ENCODE assay signal across 8 cellular contexts in genomic region chr19:7522923-7523667, GRCh38. TPM values are rescaled to one million over a fixed set of nuclear protein-coding genes. Genes with fewer than 3 reads are reported as not detected.
DNase-seq lines count a peak whose midpoint lies in the region; TF ChIP-seq lines count a peak whose summit lies in the region.

No MANE protein-coding gene starts in this region.

- H3K79me2 ChIP-seq in neural cell (replicated peaks; ENCODE audit: insufficient read depth, low read length): no peaks in the 10 kb centered on the region

- peak; percentile 66 for DNase-seq in GM03348 (ENCODE audit: low spot score)
- no peak for DNase-seq in MG63
- no peak for DNase-seq in effector memory CD4-positive, alpha-beta T cell
- DNase-seq in occipital lobe (lab: John Stamatoyannopoulos, UW): no peak
- DNase-seq in NCI-H526 (lab: John Stamatoyannopoulos, UW): no peak
- DNase-seq in NCI-H510A (lab: John Stamatoyannopoulos, UW): no peak
- no peak for DNase-seq in stimulated activated CD4-positive, alpha-beta T cell treated with anti-CD3 and anti-CD28 coated beads, Interleukin-4, amount 100 ng/mL, for 4 hours

- no peaks in the 10 kb centered on the region for H4K20me1 ChIP-seq in neural cell (ENCODE audit: insufficient read depth)

- H3K4me3 ChIP-seq in MG63: peak overlapping the region; percentile 63
- peak overlapping the region; percentile 68 for H3K4me3 ChIP-seq in effector memory CD4-positive, alpha-beta T cell (ENCODE audit: insufficient read depth, low read depth, low read length, poor library complexity, severe bottlenecking)
- peak overlapping the region; percentile 87 for H3K4me3 ChIP-seq in neural cell (ENCODE audit: low read length)

- no peaks in the 10 kb centered on the region for H3K9me2 ChIP-seq in neural cell (ENCODE audit: insufficient read depth, low read length)

- TF ChIP-seq EP300 in neural cell (conservative IDR thresholded peaks at IDR 0.05; ENCODE audit: poor library complexity, severe bottlenecking): no peak

- H3K4me1 ChIP-seq in effector memory CD4-positive, alpha-beta T cell (ENCODE audit: control insufficient read depth, insufficient read depth, low read length, poor library complexity, severe bottlenecking): peaks cover 8% of the 10 kb centered on the region

- H3F3A ChIP-seq in neural cell (ENCODE audit: insufficient read depth, low read length, poor library complexity, severe bottlenecking): no peaks in the 10 kb centered on the region

- H2AFZ ChIP-seq in neural cell (ENCODE audit: low read depth, low read length): no peak overlapping the region

- TF ChIP-seq CTCF in neural cell (IDR thresholded peaks at IDR 0.05; ENCODE audit: poor library complexity, severe bottlenecking): no peak

- no peaks in the 10 kb centered on the region for H3K27me3 ChIP-seq in MG63
- no peaks in the 10 kb centered on the region for H3K27me3 ChIP-seq in effector memory CD4-positive, alpha-beta T cell (replicated peaks; ENCODE audit: control insufficient read depth, insufficient read depth, low read length, poor library complexity, severe bottlenecking)
- H3K27me3 ChIP-seq in neural cell (ENCODE audit: insufficient read depth, low read depth, low read length): no peaks in the 10 kb centered on the region

- H3K27ac ChIP-seq in effector memory CD4-positive, alpha-beta T cell (ENCODE audit: insufficient read depth, low read length, poor library complexity, severe bottlenecking): no peak overlapping the region
- H3K27ac ChIP-seq in neural cell (ENCODE audit: low read length): no peak overlapping the region

- H3K9me3 ChIP-seq in MG63: no peaks in the 10 kb centered on the region
- H3K9me3 ChIP-seq in effector memory CD4-positive, alpha-beta T cell (ENCODE audit: control insufficient read depth, low read length): no peaks in the 10 kb centered on the region
- H3K9me3 ChIP-seq in neural cell (ENCODE audit: low read length): no peaks in the 10 kb centered on the region

- H3K4me2 ChIP-seq in neural cell (ENCODE audit: low read length): peak overlapping the region; percentile 70

- no peak for TF ChIP-seq RAD21 in neural cell (conservative IDR thresholded peaks at IDR 0.05)

- peaks cover 8% of the 10 kb centered on the region for H3K36me3 ChIP-seq in MG63
- no peaks in the 10 kb centered on the region for H3K36me3 ChIP-seq in effector memory CD4-positive, alpha-beta T cell (ENCODE audit: control insufficient read depth, insufficient read depth, low read length)
- no peaks in the 10 kb centered on the region for H3K36me3 ChIP-seq in neural cell (ENCODE audit: insufficient read depth, low read length)

- H3K9ac ChIP-seq in neural cell (ENCODE audit: low read length): peak overlapping the region; percentile 59

TF ChIP-seq in neural cell, 6 proteins besides CTCF, POLR2A, EP300 and RAD21:
- no peak for TF ChIP-seq POLR2AphosphoS5 (IDR thresholded peaks at IDR 0.05)
- no peak for TF ChIP-seq EZH2 (IDR thresholded peaks at IDR 0.05; ENCODE audit: borderline replicate concordance, insufficient read depth, low read length, poor library complexity, severe bottlenecking)
- TF ChIP-seq TAF1 (IDR thresholded peaks at IDR 0.05; ENCODE audit: low read depth): no peak
- no peak for TF ChIP-seq SMC3 (conservative IDR thresholded peaks at IDR 0.05; ENCODE audit: poor library complexity)
- TF ChIP-seq, protein P1, sequence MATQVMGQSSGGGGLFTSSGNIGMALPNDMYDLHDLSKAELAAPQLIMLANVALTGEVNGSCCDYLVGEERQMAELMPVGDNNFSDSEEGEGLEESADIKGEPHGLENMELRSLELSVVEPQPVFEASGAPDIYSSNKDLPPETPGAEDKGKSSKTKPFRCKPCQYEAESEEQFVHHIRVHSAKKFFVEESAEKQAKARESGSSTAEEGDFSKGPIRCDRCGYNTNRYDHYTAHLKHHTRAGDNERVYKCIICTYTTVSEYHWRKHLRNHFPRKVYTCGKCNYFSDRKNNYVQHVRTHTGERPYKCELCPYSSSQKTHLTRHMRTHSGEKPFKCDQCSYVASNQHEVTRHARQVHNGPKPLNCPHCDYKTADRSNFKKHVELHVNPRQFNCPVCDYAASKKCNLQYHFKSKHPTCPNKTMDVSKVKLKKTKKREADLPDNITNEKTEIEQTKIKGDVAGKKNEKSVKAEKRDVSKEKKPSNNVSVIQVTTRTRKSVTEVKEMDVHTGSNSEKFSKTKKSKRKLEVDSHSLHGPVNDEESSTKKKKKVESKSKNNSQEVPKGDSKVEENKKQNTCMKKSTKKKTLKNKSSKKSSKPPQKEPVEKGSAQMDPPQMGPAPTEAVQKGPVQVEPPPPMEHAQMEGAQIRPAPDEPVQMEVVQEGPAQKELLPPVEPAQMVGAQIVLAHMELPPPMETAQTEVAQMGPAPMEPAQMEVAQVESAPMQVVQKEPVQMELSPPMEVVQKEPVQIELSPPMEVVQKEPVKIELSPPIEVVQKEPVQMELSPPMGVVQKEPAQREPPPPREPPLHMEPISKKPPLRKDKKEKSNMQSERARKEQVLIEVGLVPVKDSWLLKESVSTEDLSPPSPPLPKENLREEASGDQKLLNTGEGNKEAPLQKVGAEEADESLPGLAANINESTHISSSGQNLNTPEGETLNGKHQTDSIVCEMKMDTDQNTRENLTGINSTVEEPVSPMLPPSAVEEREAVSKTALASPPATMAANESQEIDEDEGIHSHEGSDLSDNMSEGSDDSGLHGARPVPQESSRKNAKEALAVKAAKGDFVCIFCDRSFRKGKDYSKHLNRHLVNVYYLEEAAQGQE (IDR thresholded peaks at IDR 0.05; ENCODE audit: borderline replicate concordance): no peak
- TF ChIP-seq MXI1 (conservative IDR thresholded peaks at IDR 0.05; ENCODE audit: poor library complexity, severe bottlenecking): no peak

RNA-seq across cellular contexts. Expression of gene MCOLN1, which starts 0.7 kb away (rescaled TPM):
- 6.4 and 10.3 TPM in 2 replicates for total RNA-seq in MG63 (2014; rRNA removed; shearing (Covaris generic); ENCODE audit: low replicate concordance)
- 16.9 and 20.6 TPM in 2 replicates for polyA plus RNA-seq in neural cell
- 10.8 and 11.0 TPM in 2 replicates for polyA minus RNA-seq in neural cell
- 9.8 TPM for total RNA-seq in occipital lobe

RNA-seq across cellular contexts. Expression of gene ZNF358, which starts 7.2 kb away (rescaled TPM):
- total RNA-seq in MG63 (2014; rRNA removed; shearing (Covaris generic); ENCODE audit: low replicate concordance): 37.2 and 44.9 TPM in 2 replicates
- 14.6 and 22.0 TPM in 2 replicates for polyA plus RNA-seq in neural cell
- 25.8 and 29.5 TPM in 2 replicates for polyA minus RNA-seq in neural cell
- total RNA-seq in occipital lobe: 9.0 TPM

RNA-seq across cellular contexts. Expression of gene PNPLA6, which starts 12.4 kb away (rescaled TPM):
- 175 and 184 TPM in 2 replicates for total RNA-seq in MG63 (2014; rRNA removed; shearing (Covaris generic); ENCODE audit: low replicate concordance)
- polyA plus RNA-seq in neural cell: 10.8 and 25.0 TPM in 2 replicates
- polyA minus RNA-seq in neural cell: 28.4 and 33.8 TPM in 2 replicates
- 49.0 TPM for total RNA-seq in occipital lobe

RNA-seq across cellular contexts. Expression of gene PEX11G, which starts 34.3 kb away (rescaled TPM):
- total RNA-seq in MG63 (2014; rRNA removed; shearing (Covaris generic); ENCODE audit: low replicate concordance): not detected in 2 replicates
- polyA plus RNA-seq in neural cell: 1.2 and 1.3 TPM in 2 replicates
- 0.81 and 0.97 TPM in 2 replicates for polyA minus RNA-seq in neural cell
- total RNA-seq in occipital lobe: 0.94 TPM
